In genomic region chr10:88980836-88981235, GRCh38 we compare ENCODE assay signal across 18 cellular contexts. TPM values are rescaled to one million over a fixed set of nuclear protein-coding genes. Genes with fewer than 3 reads are reported as not detected.
A peak's percentile ranks its signal among the peaks of the same experiment; 100 is the strongest.
DNase-seq lines count a peak whose midpoint lies in the region; ATAC-seq, FAIRE-seq and TF ChIP-seq lines count a peak whose summit lies in the region.
"Had no signal": no experiment of that assay in that cellular context is flagged by ENCODE, and none has a peak within 500 bp of the region (broad histone marks: within the 10 kb centered on the region; RNA-seq: fewer than 3 reads in every experiment).

No MANE protein-coding gene starts in this region.

- DNase-seq in GM19239 (ENCODE audit: insufficient read length, low spot score) (no peak), colonic mucosa (no peak), lower lobe of right lung (no peak), smooth muscle cell (lab: John Stamatoyannopoulos, UW; ENCODE audit: unreplicated experiment) (no peak), NCI-H1105 (lab: John Stamatoyannopoulos, UW) (no peak), OCI-M1 (lab: John Stamatoyannopoulos, UW) (no peak), HUDEP-2 (lab: John Stamatoyannopoulos, UW; ENCODE audit: unreplicated experiment in 76 of 76) (no peak)
- no peak for DNase-seq in activated naive CD8-positive, alpha-beta T cell treated with anti-CD3 and anti-CD28 coated beads, Interleukin-2, amount 50 U/mL, for 24 hours
- DNase-seq: ACHN; activated T-cell treated with anti-CD3 and anti-CD28 coated beads, Interleukin-2, amount 50 U/mL, for 48 hours; H9; kidney glomerular epithelial cell; NCI-H1048; stimulated activated naive CD8-positive, alpha-beta T cell treated with anti-CD3 and anti-CD28 coated beads, Interleukin-15, Interleukin-2, amounts not matched to agents 100 U/mL and 50 U/mL, for 24 hours had no signal

- no peaks in the 10 kb centered on the region for H4K20me1 ChIP-seq in smooth muscle cell (ENCODE audit: low read depth)

- H3K9me3 Mint-ChIP-seq in activated naive CD8-positive, alpha-beta T cell treated with anti-CD3 and anti-CD28 coated beads, Interleukin-2, amount 50 U/mL, for 24 hours: no peaks in the 10 kb centered on the region
- H3K9me3 Mint-ChIP-seq: H9; natural killer cell treated with Interleukin-12 subunit alpha and Interleukin-12 subunit beta and Interleukin-15 and Interleukin-18, amount 100 ng/mL, for 72 hours had no signal

- H3K4me1 ChIP-seq in colonic mucosa: no peaks in the 10 kb centered on the region
- H3K4me1 ChIP-seq in lower lobe of right lung: peaks cover 24% of the 10 kb centered on the region
- peaks cover 19% of the 10 kb centered on the region for H3K4me1 ChIP-seq in smooth muscle cell (ENCODE audit: low read depth)

- intact Hi-C loops in colonic mucosa (cut with DNase I): no loop called here
- intact Hi-C loops in lower lobe of right lung (cut with DNase I): loop anchor here (10.0 kb wide), 1 partner anchor 46 kb away; no protein-coding TSS in a partner anchor

- no peaks in the 10 kb centered on the region for H3K27me3 Mint-ChIP-seq in activated naive CD8-positive, alpha-beta T cell treated with anti-CD3 and anti-CD28 coated beads, Interleukin-2, amount 50 U/mL, for 24 hours
- H3K27me3 Mint-ChIP-seq: natural killer cell treated with Interleukin-12 subunit alpha and Interleukin-12 subunit beta and Interleukin-15 and Interleukin-18, amount 100 ng/mL, for 72 hours had no signal

- no peak for ATAC-seq in lower lobe of right lung
- ATAC-seq in activated naive CD8-positive, alpha-beta T cell treated with anti-CD3 and anti-CD28 coated beads, Interleukin-2, amount 50 U/mL, for 24 hours: no peak
- ATAC-seq: natural killer cell treated with Interleukin-12 subunit alpha and Interleukin-12 subunit beta and Interleukin-15 and Interleukin-18, amount 100 ng/mL, for 72 hours; stimulated activated naive CD8-positive, alpha-beta T cell treated with anti-CD3 and anti-CD28 coated beads, Interleukin-15, Interleukin-2, amounts not matched to agents 100 U/mL and 50 U/mL, for 24 hours had no signal

- no peaks in the 10 kb centered on the region for H3K9me3 ChIP-seq in colonic mucosa
- H3K9me3 ChIP-seq in lower lobe of right lung: no peaks in the 10 kb centered on the region
- no peaks in the 10 kb centered on the region for H3K9me3 ChIP-seq in smooth muscle cell (replicated peaks; ENCODE audit: low read depth)

- H3K4me2 ChIP-seq in smooth muscle cell: peak overlapping the region; percentile 76

- H3K36me3 Mint-ChIP-seq in activated naive CD8-positive, alpha-beta T cell treated with anti-CD3 and anti-CD28 coated beads, Interleukin-2, amount 50 U/mL, for 24 hours (ENCODE audit: low read depth): no peaks in the 10 kb centered on the region
- H3K36me3 Mint-ChIP-seq: natural killer cell treated with Interleukin-12 subunit alpha and Interleukin-12 subunit beta and Interleukin-15 and Interleukin-18, amount 100 ng/mL, for 72 hours had no signal

- no peak overlapping the region for H3K27ac Mint-ChIP-seq in activated naive CD8-positive, alpha-beta T cell treated with anti-CD3 and anti-CD28 coated beads, Interleukin-2, amount 50 U/mL, for 24 hours
- H3K27ac Mint-ChIP-seq: H9; natural killer cell treated with Interleukin-12 subunit alpha and Interleukin-12 subunit beta and Interleukin-15 and Interleukin-18, amount 100 ng/mL, for 72 hours had no signal

- H3K79me2 ChIP-seq in smooth muscle cell (ENCODE audit: low read depth): no peaks in the 10 kb centered on the region

- TF ChIP-seq CTCF in colonic mucosa (IDR thresholded peaks at IDR 0.05) (no peak), lower lobe of right lung (IDR thresholded peaks at IDR 0.05) (no peak), smooth muscle cell (IDR thresholded peaks at IDR 0.05; ENCODE audit: borderline replicate concordance, insufficient read depth, poor library complexity, severe bottlenecking) (no peak)

- no peaks in the 10 kb centered on the region for H3K27me3 ChIP-seq in colonic mucosa
- H3K27me3 ChIP-seq in lower lobe of right lung (ENCODE audit: low read depth): no peaks in the 10 kb centered on the region
- no peaks in the 10 kb centered on the region for H3K27me3 ChIP-seq in smooth muscle cell (ENCODE audit: low read depth)

- WGBS in smooth muscle cell (ENCODE audit: low lambda C conversion rate): 66% methylated on average over 4 of the region's 4 CpGs

- no peaks in the 10 kb centered on the region for H3F3A ChIP-seq in smooth muscle cell (ENCODE audit: low read depth)

- H3K36me3 ChIP-seq in colonic mucosa (no peaks in the 10 kb centered on the region), lower lobe of right lung (no peaks in the 10 kb centered on the region), smooth muscle cell (ENCODE audit: low read depth) (no peaks in the 10 kb centered on the region)

- H3K4me3 Mint-ChIP-seq in activated naive CD8-positive, alpha-beta T cell treated with anti-CD3 and anti-CD28 coated beads, Interleukin-2, amount 50 U/mL, for 24 hours: no peak overlapping the region
- H3K4me3 Mint-ChIP-seq: H9; natural killer cell treated with Interleukin-12 subunit alpha and Interleukin-12 subunit beta and Interleukin-15 and Interleukin-18, amount 100 ng/mL, for 72 hours had no signal

- H3K27ac ChIP-seq in colonic mucosa (peak overlapping the region; percentile 15), lower lobe of right lung (peak overlapping the region; percentile 27), smooth muscle cell (ENCODE audit: low read depth) (peak overlapping the region; percentile 22)
- H3K27ac ChIP-seq: epithelial cell of prostate had no signal

- H3K9ac ChIP-seq in colonic mucosa (ENCODE audit: low read depth in 2 of 2, low read length in 2 of 2) (no peak overlapping the region), smooth muscle cell (ENCODE audit: low read depth) (no peak overlapping the region)

- H3K4me3 ChIP-seq in colonic mucosa: no peak overlapping the region
- H3K4me3 ChIP-seq in lower lobe of right lung: no peak overlapping the region
- no peak overlapping the region for H3K4me3 ChIP-seq in smooth muscle cell
- H3K4me3 ChIP-seq: skin epidermis had no signal

- H3K4me1 Mint-ChIP-seq in activated naive CD8-positive, alpha-beta T cell treated with anti-CD3 and anti-CD28 coated beads, Interleukin-2, amount 50 U/mL, for 24 hours: peaks cover 13% of the 10 kb centered on the region

- peak; percentile 58 for FAIRE-seq in GM19239 (lab: Jason Lieb, UNC)
- FAIRE-seq: colon had no signal

- H2AFZ ChIP-seq in smooth muscle cell (ENCODE audit: low read depth): no peak overlapping the region

RNA-seq across cellular contexts. Expression of gene FAS, which starts 9.8 kb away (rescaled TPM):
- total RNA-seq in colonic mucosa (10 to 100 TPM; 41.1 to 43.1 TPM), lower lobe of right lung (35.7 TPM), smooth muscle cell (21.8 and 26.7 TPM in 2 replicates)
- 9.9 and 14.4 TPM in 2 replicates for polyA plus RNA-seq in smooth muscle cell

RNA-seq across cellular contexts. Expression of gene ACTA2, which starts 28.3 kb away (rescaled TPM):
- total RNA-seq in colonic mucosa: 100 to 1,000 TPM in 1 of 2 donors, 10 to 100 TPM in 1; 88.3 to 265 TPM
- 204 TPM for total RNA-seq in lower lobe of right lung
- total RNA-seq in smooth muscle cell: 2,305 and 2,362 TPM in 2 replicates
- polyA plus RNA-seq in smooth muscle cell: 3,088 and 4,814 TPM in 2 replicates
